In the genomic region with DNA sequence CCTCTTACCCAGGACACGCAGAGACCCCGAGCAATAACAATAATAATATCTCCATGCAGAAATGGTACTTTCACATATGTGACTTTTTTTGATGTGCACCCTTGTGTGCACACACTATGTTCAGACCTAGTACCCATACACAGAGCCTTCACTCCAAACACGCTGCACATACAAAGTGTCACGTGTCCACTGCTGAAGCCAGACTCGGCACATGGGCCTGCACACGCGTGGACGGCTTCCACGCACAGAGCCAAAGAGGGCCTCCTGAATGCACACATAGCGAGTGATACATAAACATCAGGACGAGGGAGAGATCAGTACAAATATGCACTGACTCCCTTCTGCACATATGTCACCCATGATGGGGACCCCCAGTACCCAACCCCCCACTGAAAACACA, we compare ENCODE assay signal across 27 cellular contexts.
"Had no signal": no experiment of that assay in that cellular context is flagged by ENCODE, and none has a peak within 500 bp of the region (broad histone marks: within the 10 kb centered on the region; RNA-seq: fewer than 3 reads in every experiment).

No MANE protein-coding gene starts in this region.

- H3K27ac Mint-ChIP-seq: activated CD4-positive, alpha-beta T cell treated with anti-CD3 and anti-CD28 coated beads for 36 hours; activated CD8-positive, alpha-beta T cell treated with anti-CD3 and anti-CD28 coated beads, Interleukin-2, amount 10 ng/mL, durations not matched to agents 7 days and 5 days; activated naive CD4-positive, alpha-beta T cell treated with anti-CD3 and anti-CD28 coated beads, Interleukin-2, amount 50 U/mL, for 72 hours; T-cell had no signal

- FAIRE-seq: bronchial epithelial cell, TTC549 had no signal

- H3K9me3 Mint-ChIP-seq: activated naive CD4-positive, alpha-beta T cell treated with anti-CD3 and anti-CD28 coated beads, Interleukin-2, amount 50 U/mL, for 72 hours; central memory CD8-positive, alpha-beta T cell; T-cell had no signal

- H3K27ac ChIP-seq: SK-N-MC had no signal

- ATAC-seq: activated CD4-positive, alpha-beta T cell treated with anti-CD3 and anti-CD28 coated beads for 36 hours; activated CD8-positive, alpha-beta T cell treated with anti-CD3 and anti-CD28 coated beads, Interleukin-2, amount 10 ng/mL, durations not matched to agents 7 days and 5 days; activated naive CD4-positive, alpha-beta T cell treated with anti-CD3 and anti-CD28 coated beads, Interleukin-2, amount 50 U/mL, for 72 hours; Panc1; Right ventricle myocardium inferior; T-cell had no signal

- H3K36me3 Mint-ChIP-seq: activated naive CD4-positive, alpha-beta T cell treated with anti-CD3 and anti-CD28 coated beads, Interleukin-2, amount 50 U/mL, for 72 hours; T-cell had no signal

- H3K4me3 ChIP-seq: MG63, SK-N-MC had no signal

- H3K27me3 Mint-ChIP-seq: central memory CD8-positive, alpha-beta T cell had no signal

- H3K4me3 Mint-ChIP-seq: activated CD4-positive, alpha-beta T cell treated with anti-CD3 and anti-CD28 coated beads for 36 hours; activated CD8-positive, alpha-beta T cell treated with anti-CD3 and anti-CD28 coated beads, Interleukin-2, amount 10 ng/mL, durations not matched to agents 7 days and 5 days; central memory CD8-positive, alpha-beta T cell had no signal

- H3K9me3 ChIP-seq: MG63 had no signal

- DNase-seq: activated CD4-positive, alpha-beta T cell treated with anti-CD3 and anti-CD28 coated beads for 36 hours; activated CD4-positive, CD25-positive, alpha-beta regulatory T cell; activated CD8-positive, alpha-beta memory T cell treated with anti-CD3 and anti-CD28 coated beads, Interleukin-2, amount 50 U/mL, for 48 hours; activated CD8-positive, alpha-beta T cell treated with anti-CD3 and anti-CD28 coated beads, Interleukin-2, amount 10 ng/mL, durations not matched to agents 7 days and 5 days; activated effector memory CD4-positive, alpha-beta T cell treated with anti-CD3 and anti-CD28 coated beads, Interleukin-2, amount 50 U/mL, for 16 hours; activated naive CD4-positive, alpha-beta T cell treated with Interleukin-2 at 50 U/mL for 16 hours; activated T-cell treated with anti-CD3 and anti-CD28 coated beads, Interleukin-2, amount 50 U/mL, for 1 hour; MG63; NCI-H1105; NCI-H1436 treated with DMSO at 0.1 percent for 48 hours; NCI-H187; NCI-H2081; NCI-H510A treated with DMSO at 0.1 percent for 48 hours; NCI-H69; NK-92 treated with Interleukin-12 subunit alpha and Interleukin-12 subunit beta, amount 100 ng/mL, for 24 hours; OCI-M1; RPMI8226; T-cell; T-helper 2 cell; T1000 had no signal

- H3K36me3 ChIP-seq: MG63 had no signal
